ENCODE assay signal across 1 cellular context in the genomic region with DNA sequence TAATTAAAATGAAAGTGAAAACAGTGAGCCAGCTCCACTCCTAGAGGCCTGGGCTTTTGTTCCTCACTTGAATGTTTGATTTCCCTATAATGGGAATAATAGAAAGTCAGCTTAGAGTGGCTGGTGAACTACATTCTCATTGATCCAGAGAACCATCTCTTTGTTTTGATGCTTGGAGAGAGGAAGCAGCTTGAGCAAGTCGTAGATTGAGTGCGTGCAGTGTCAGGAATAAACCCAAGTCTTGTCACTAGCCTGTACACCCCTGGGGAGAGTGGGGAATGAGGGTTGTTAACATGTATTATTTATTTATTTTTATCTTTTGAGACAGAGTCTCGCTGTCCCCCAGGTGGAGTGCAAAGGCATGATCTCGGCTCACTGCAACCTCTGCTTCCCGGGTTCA.
TF ChIP-seq lines count a peak whose summit lies in the region.

No MANE protein-coding gene starts in this region.

TF ChIP-seq in endothelial cell of umbilical vein, 7 proteins besides CTCF, POLR2A, EP300 and RAD21:
- TF ChIP-seq GATA2 (IDR thresholded peaks at IDR 0.05; ENCODE audit: insufficient read depth, insufficient read length, low read depth, low read length) = no peak
- TF ChIP-seq, protein P1, sequence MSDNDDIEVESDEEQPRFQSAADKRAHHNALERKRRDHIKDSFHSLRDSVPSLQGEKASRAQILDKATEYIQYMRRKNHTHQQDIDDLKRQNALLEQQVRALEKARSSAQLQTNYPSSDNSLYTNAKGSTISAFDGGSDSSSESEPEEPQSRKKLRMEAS (IDR thresholded peaks at IDR 0.05; ENCODE audit: insufficient read depth, insufficient read length) = no peak
